24 cellular contexts compared by ENCODE assay signal in the genomic region with DNA sequence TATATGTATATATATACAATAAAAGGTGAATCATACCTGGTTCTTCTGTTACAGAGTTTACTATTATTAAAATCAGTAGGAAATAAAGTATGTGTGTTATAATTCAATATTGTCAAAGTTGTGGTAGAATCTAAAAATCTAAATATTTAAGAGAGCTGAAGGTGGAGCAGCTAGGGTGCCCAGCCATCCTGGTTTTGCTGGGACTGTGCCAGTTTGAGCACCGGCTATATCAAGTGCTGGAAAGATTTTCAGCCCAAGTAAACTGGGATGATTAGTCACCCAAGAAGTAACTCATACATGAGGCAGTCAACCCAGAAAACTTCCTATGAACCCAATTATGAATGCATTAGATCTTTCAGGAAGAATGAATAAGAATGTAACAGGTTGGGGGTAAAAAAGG. TPM values are rescaled to one million over a fixed set of nuclear protein-coding genes. Genes with fewer than 3 reads are reported as not detected.
DNase-seq lines count a peak whose midpoint lies in the region; ATAC-seq and TF ChIP-seq lines count a peak whose summit lies in the region.
"Had no signal": no experiment of that assay in that cellular context is flagged by ENCODE, and none has a peak within 500 bp of the region (broad histone marks: within the 10 kb centered on the region; RNA-seq: fewer than 3 reads in every experiment).

No MANE protein-coding gene starts in this region.

- no peaks in the 10 kb centered on the region for H3K79me2 ChIP-seq in mammary epithelial cell (ENCODE audit: insufficient read depth, low read length)

- in situ Hi-C loops in mammary epithelial cell (cut with MboI; ENCODE audit: low sequenced_read_pairs in 2 of 2), result no loop called here

- 44% methylated on average over 1 of the region's 1 CpG for WGBS in mammary epithelial cell (ENCODE audit: low coverage, missing lambda C conversion rate)
- WGBS in thyroid gland, 2 donors, result 28 to 34% methylated on average over 1 of the region's 1 CpG

- no peaks in the 10 kb centered on the region for H3K36me3 ChIP-seq in mammary epithelial cell (ENCODE audit: insufficient read depth, low read length)
- H3K36me3 ChIP-seq in breast epithelium, result no peaks in the 10 kb centered on the region
- no peaks in the 10 kb centered on the region for H3K36me3 ChIP-seq in thyroid gland
- H3K36me3 ChIP-seq: BE2C; BLaER1 treated with 17β-estradiol and CSF1 and Interleukin-3, amounts not matched to agents 10 nM and 100 nM had no signal

- no peak overlapping the region for H3K9ac ChIP-seq in mammary epithelial cell (ENCODE audit: insufficient read depth, low read length)
- H3K9ac ChIP-seq: BLaER1 treated with 17β-estradiol and CSF1 and Interleukin-3, amounts not matched to agents 10 nM and 100 nM; GM23248 had no signal

- CTCF ChIA-PET in mammary epithelial cell (lab: Charles Lee; ENCODE audit: low non-redundant PET), result no interaction called here

- no peak overlapping the region for H3K4me2 ChIP-seq in mammary epithelial cell (ENCODE audit: insufficient read depth, low read depth, low read length)
- H3K4me2 ChIP-seq: A549; BLaER1 treated with 17β-estradiol and CSF1 and Interleukin-3, amounts not matched to agents 10 nM and 100 nM had no signal

- ATAC-seq in GM21619 (IDR thresholded peaks at IDR 0.05; ENCODE audit: unreplicated experiment) (no peak), GM21825 (IDR thresholded peaks at IDR 0.05; ENCODE audit: unreplicated experiment) (no peak)
- ATAC-seq: A549, GM12878 had no signal

- intact Hi-C loops in mammary epithelial cell (cut with micrococcal nuclease), result no loop called here
- intact Hi-C loops in breast epithelium (cut with DNase I; ENCODE audit: low total_unique reads), result no loop called here
- intact Hi-C loops in thyroid gland (cut with DNase I), result no loop called here

- H3K4me1 ChIP-seq in mammary epithelial cell (ENCODE audit: insufficient read depth, low read length), result no peaks in the 10 kb centered on the region
- no peaks in the 10 kb centered on the region for H3K4me1 ChIP-seq in breast epithelium
- peaks cover 18 to 22% of the 10 kb centered on the region in 2 donors for H3K4me1 ChIP-seq in thyroid gland
- H3K4me1 ChIP-seq: A549; BE2C; BLaER1 treated with 17β-estradiol and CSF1 and Interleukin-3, amounts not matched to agents 10 nM and 100 nM had no signal

- no peak overlapping the region for H2AFZ ChIP-seq in mammary epithelial cell (ENCODE audit: low read depth, low read length)
- H2AFZ ChIP-seq: GM23248 had no signal

- peak; percentile 32 for DNase-seq in mammary epithelial cell
- DNase-seq in breast epithelium (ENCODE audit: low spot score in 2 of 2), result no peak
- DNase-seq in epithelial cell of esophagus (ENCODE audit: low read depth), result peak; percentile 8
- DNase-seq in thyroid gland, result peak; percentile 86 to 87
- DNase-seq: ACHN; AML-193; BE2C; CD4-positive, alpha-beta T cell; CD8-positive, alpha-beta memory T cell; DMS 273 treated with DMSO at 0.1 percent for 48 hours; DMS79; EL; GDM1; GM23248; H7; HCEC 1CT had no signal

- BruUV-seq in mammary epithelial cell (replicated peaks; lab: Mats Ljungman, UMichigan), result no TSS peak

- H3K4me3 ChIP-seq in mammary epithelial cell (replicated peaks in 1 of 3; ENCODE audit: insufficient read depth in 1 of 3, low read depth in 2 of 3, low read length in 3 of 3) (no peak overlapping the region), breast epithelium (no peak overlapping the region), epithelial cell of esophagus (ENCODE audit: low read length) (no peak overlapping the region), thyroid gland (replicated peaks in 1 of 3) (no peak overlapping the region)
- H3K4me3 ChIP-seq: A549; BLaER1 treated with 17β-estradiol and CSF1 and Interleukin-3, amounts not matched to agents 10 nM and 100 nM; GM12878; GM23248 had no signal

- H3K9me3 ChIP-seq in mammary epithelial cell (replicated peaks; ENCODE audit: insufficient read depth, low read length) (peaks cover 3% of the 10 kb centered on the region), breast epithelium (no peaks in the 10 kb centered on the region), thyroid gland (no peaks in the 10 kb centered on the region)
- H3K9me3 ChIP-seq: A549, BE2C had no signal

- no peak for TF ChIP-seq CTCF in mammary epithelial cell (conservative IDR thresholded peaks at IDR 0.05 in 1 of 2, IDR thresholded peaks at IDR 0.05 in 1 of 2; ENCODE audit: extremely low read depth in 1 of 2, insufficient read depth in 1 of 2, low read depth in 1 of 2, low read length in 2 of 2)
- TF ChIP-seq CTCF in breast epithelium (IDR thresholded peaks at IDR 0.05), result no peak
- TF ChIP-seq CTCF in epithelial cell of esophagus (IDR thresholded peaks at IDR 0.05; ENCODE audit: insufficient read depth, low read depth, low read length, missing control alignments), result no peak
- TF ChIP-seq CTCF in thyroid gland (IDR thresholded peaks at IDR 0.05), result no peak

- H3K27me3 ChIP-seq in mammary epithelial cell (ENCODE audit: insufficient read depth, low read length), result no peaks in the 10 kb centered on the region
- no peaks in the 10 kb centered on the region for H3K27me3 ChIP-seq in breast epithelium
- no peaks in the 10 kb centered on the region for H3K27me3 ChIP-seq in thyroid gland
- H3K27me3 ChIP-seq: BE2C; BLaER1 treated with 17β-estradiol and CSF1 and Interleukin-3, amounts not matched to agents 10 nM and 100 nM had no signal

- TF ChIP-seq POLR2A in breast epithelium (IDR thresholded peaks at IDR 0.05) (no peak), thyroid gland (IDR thresholded peaks at IDR 0.05) (no peak)

- H3K27ac ChIP-seq in mammary epithelial cell (ENCODE audit: insufficient read depth, low read depth, low read length) (no peak overlapping the region), breast epithelium (no peak overlapping the region), thyroid gland (peak overlapping the region; percentile 28 to 56 (median 48))
- H3K27ac ChIP-seq: 22Rv1; A549; BLaER1 treated with 17β-estradiol and CSF1 and Interleukin-3, amounts not matched to agents 10 nM and 100 nM; GM23248 had no signal

- dilution Hi-C loops in mammary epithelial cell (cut with HindIII; ENCODE audit: low sequenced_read_pairs), result no loop called here

- no peaks in the 10 kb centered on the region for H4K20me1 ChIP-seq in mammary epithelial cell (ENCODE audit: insufficient read depth, low read length)
- H4K20me1 ChIP-seq: BLaER1 treated with 17β-estradiol and CSF1 and Interleukin-3, amounts not matched to agents 10 nM and 100 nM had no signal

RNA-seq across cellular contexts. Expression of a gene that starts 16.9 kb away (rescaled TPM):
- not detected for total RNA-seq in mammary epithelial cell
- polyA plus RNA-seq in mammary epithelial cell, result not detected
- not detected for polyA minus RNA-seq in mammary epithelial cell
- not detected for total RNA-seq in breast epithelium
- total RNA-seq in thyroid gland, result not detected
- total RNA-seq: CD4-positive, alpha-beta T cell; CD8-positive, alpha-beta memory T cell; GM12878; GM23248; H1; H7 had no signal
- polyA plus RNA-seq: A549; CD14-positive monocyte; CD8-positive, alpha-beta memory T cell; GM12878; GM23248; H1 had no signal

RNA-seq across cellular contexts. Expression of a gene that starts 21.9 kb away (rescaled TPM):
- not detected for total RNA-seq in mammary epithelial cell
- not detected for polyA plus RNA-seq in mammary epithelial cell
- polyA minus RNA-seq in mammary epithelial cell, result not detected
- not detected for total RNA-seq in breast epithelium
- not detected for total RNA-seq in thyroid gland
- total RNA-seq: CD4-positive, alpha-beta T cell; CD8-positive, alpha-beta memory T cell; GM12878; GM23248; H1; H7 had no signal
- polyA plus RNA-seq: A549; CD14-positive monocyte; CD8-positive, alpha-beta memory T cell; GM12878; GM23248; H1 had no signal

RNA-seq across cellular contexts. Expression of a gene that starts 22.8 kb away (rescaled TPM):
- not detected for total RNA-seq in mammary epithelial cell
- not detected for polyA plus RNA-seq in mammary epithelial cell
- polyA minus RNA-seq in mammary epithelial cell, result not detected
- total RNA-seq in breast epithelium, result not detected
- total RNA-seq in thyroid gland, result not detected
- total RNA-seq: CD4-positive, alpha-beta T cell; CD8-positive, alpha-beta memory T cell; GM12878; GM23248; H1; H7 had no signal
- polyA plus RNA-seq: A549; CD14-positive monocyte; CD8-positive, alpha-beta memory T cell; GM12878; GM23248; H1 had no signal

RNA-seq across cellular contexts. Expression of a gene that starts 27.1 kb away (rescaled TPM):
- total RNA-seq in mammary epithelial cell (not detected), breast epithelium (not detected), thyroid gland (not detected)
- polyA plus RNA-seq in mammary epithelial cell, result not detected
- not detected for polyA minus RNA-seq in mammary epithelial cell
- total RNA-seq: CD4-positive, alpha-beta T cell; CD8-positive, alpha-beta memory T cell; GM12878; GM23248; H1; H7 had no signal
- polyA plus RNA-seq: A549; CD14-positive monocyte; CD8-positive, alpha-beta memory T cell; GM12878; GM23248; H1 had no signal

RNA-seq across cellular contexts. Expression of a gene that starts 31.6 kb away (rescaled TPM):
- total RNA-seq in mammary epithelial cell (not detected), breast epithelium (not detected), thyroid gland (not detected)
- polyA plus RNA-seq in mammary epithelial cell, result not detected
- not detected for polyA minus RNA-seq in mammary epithelial cell
- total RNA-seq: CD4-positive, alpha-beta T cell; CD8-positive, alpha-beta memory T cell; GM12878; GM23248; H1; H7 had no signal
- polyA plus RNA-seq: A549; CD14-positive monocyte; CD8-positive, alpha-beta memory T cell; GM12878; GM23248; H1 had no signal

Comparison
In these comparisons a context has a peak if more than half of its experiments do, and no peak if none do; other contexts are left out.
1. DNase-seq: peak in mammary epithelial cell (single experiment), epithelial cell of esophagus (single experiment) and thyroid gland (2 of 2); none in breast epithelium (0 of 2).
2. H3K27ac ChIP-seq: peak in thyroid gland (3 of 3); none in mammary epithelial cell (single experiment) and breast epithelium (0 of 2).